11 cellular contexts compared by ENCODE assay signal in the genomic region with DNA sequence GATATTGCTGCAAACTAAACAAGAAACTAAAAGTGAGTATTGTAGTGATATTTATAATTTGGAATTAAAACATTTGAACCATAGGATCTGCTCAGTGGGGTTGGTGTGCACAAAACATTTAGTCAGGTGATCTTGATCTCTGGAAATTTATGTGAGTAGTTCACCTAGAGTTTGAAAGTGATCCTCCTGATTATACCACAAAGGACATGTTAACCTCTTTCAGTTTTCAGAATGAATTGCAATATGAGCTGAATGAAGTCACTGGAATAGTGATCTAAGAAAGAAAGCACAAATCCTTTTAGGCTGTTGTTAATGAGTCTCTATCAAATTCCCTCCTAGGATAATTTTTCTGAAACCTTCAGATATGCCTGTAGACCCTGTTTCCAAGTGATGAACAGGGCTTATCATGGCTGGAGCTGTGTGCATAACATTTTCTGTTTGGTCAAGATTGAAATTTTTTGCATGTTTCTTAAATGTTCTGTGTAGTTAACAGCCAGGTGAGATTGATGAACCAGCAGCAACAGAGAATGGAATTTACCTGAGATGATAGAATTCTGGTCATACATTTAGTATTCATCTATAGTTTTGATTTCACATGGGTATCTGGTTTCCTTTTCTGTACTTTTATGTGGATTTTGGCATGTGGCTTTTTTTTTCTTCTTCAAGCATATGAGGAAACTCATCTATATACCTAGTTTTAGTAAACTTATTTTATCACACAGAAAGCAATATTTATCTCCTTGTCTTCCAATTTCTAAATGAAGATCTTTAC. TPM values are rescaled to one million over a fixed set of nuclear protein-coding genes. Genes with fewer than 3 reads are reported as not detected.
DNase-seq lines count a peak whose midpoint lies in the region; ATAC-seq and TF ChIP-seq lines count a peak whose summit lies in the region.
"Had no signal": no experiment of that assay in that cellular context is flagged by ENCODE, and none has a peak within 500 bp of the region (broad histone marks: within the 10 kb centered on the region; RNA-seq: fewer than 3 reads in every experiment).

No MANE protein-coding gene starts in this region.

- no peak overlapping the region for H3K4me2 ChIP-seq in Karpas-422 (ENCODE audit: low read depth, low read length, poor library complexity, severe bottlenecking)
- no peak overlapping the region for H3K4me2 ChIP-seq in neuronal stem cell (ENCODE audit: insufficient read depth, low read length, poor library complexity, severe bottlenecking)

- no peaks in the 10 kb centered on the region for H3K36me3 Mint-ChIP-seq in Caco-2 (ENCODE audit: insufficient read depth, unreplicated experiment)

- no peak overlapping the region for H2BK12ac ChIP-seq in neuronal stem cell (ENCODE audit: low read length)

- no peaks in the 10 kb centered on the region for H4K20me1 ChIP-seq in Karpas-422 (ENCODE audit: insufficient read depth, low read depth, low read length)

- intact Hi-C loops in Caco-2 (cut with micrococcal nuclease; ENCODE audit: unreplicated experiment) = no loop called here

- CTCF ChIA-PET in Caco-2 (lab: Charles Lee) = no interaction called here

- no peaks in the 10 kb centered on the region for H3K9me2 ChIP-seq in Karpas-422 (replicated peaks; ENCODE audit: insufficient read depth, low read length)

- no peak overlapping the region for H3K4me3 Mint-ChIP-seq in Caco-2 (ENCODE audit: unreplicated experiment)

- no peak overlapping the region for H4K8ac ChIP-seq in neuronal stem cell (ENCODE audit: low read depth, low read length)

- peak overlapping the region; percentile 6 for H3K27ac ChIP-seq in effector memory CD4-positive, alpha-beta T cell (ENCODE audit: insufficient read depth, low read length, poor library complexity, severe bottlenecking)
- no peak overlapping the region for H3K27ac ChIP-seq in Karpas-422 (ENCODE audit: low read length)
- H3K27ac ChIP-seq in neuronal stem cell (replicated peaks; ENCODE audit: low read length) = no peak overlapping the region
- H3K27ac ChIP-seq: dorsolateral prefrontal cortex had no signal

- no peak overlapping the region for H2AFZ ChIP-seq in Karpas-422 (ENCODE audit: low read length)
- no peak overlapping the region for H2AFZ ChIP-seq in neuronal stem cell (ENCODE audit: low read length)

- H3K4me3 ChIP-seq in effector memory CD4-positive, alpha-beta T cell (ENCODE audit: insufficient read depth, low read depth, low read length, poor library complexity, severe bottlenecking) = no peak overlapping the region
- no peak overlapping the region for H3K4me3 ChIP-seq in Caco-2 (ENCODE audit: low read depth, low read length)
- H3K4me3 ChIP-seq in Karpas-422 (ENCODE audit: low read length) = no peak overlapping the region
- H3K4me3 ChIP-seq in neuronal stem cell (ENCODE audit: low read length in 2 of 2) = no peak overlapping the region
- H3K4me3 ChIP-seq: dorsolateral prefrontal cortex had no signal

- H3K36me3 ChIP-seq in effector memory CD4-positive, alpha-beta T cell (ENCODE audit: control insufficient read depth, insufficient read depth, low read length) = peaks cover 17% of the 10 kb centered on the region
- H3K36me3 ChIP-seq in Caco-2 (ENCODE audit: control insufficient read depth, insufficient read depth, low read length) (no peaks in the 10 kb centered on the region), Karpas-422 (ENCODE audit: insufficient read depth, low read length) (peaks cover 14% of the 10 kb centered on the region), neuronal stem cell (replicated peaks in 1 of 2; ENCODE audit: control insufficient read depth in 2 of 2, insufficient read depth in 2 of 2, low read length in 2 of 2) (peaks cover 2 to 25% of the 10 kb centered on the region in 2 donors)

- no peak overlapping the region for H2BK15ac ChIP-seq in neuronal stem cell (ENCODE audit: low read length)

- no peak overlapping the region for H2BK120ac ChIP-seq in neuronal stem cell (ENCODE audit: low read depth, low read length)

- no peak overlapping the region for H3K23ac ChIP-seq in neuronal stem cell (ENCODE audit: low read depth, low read length, poor library complexity)

- no peaks in the 10 kb centered on the region for H3K9me3 ChIP-seq in effector memory CD4-positive, alpha-beta T cell (ENCODE audit: control insufficient read depth, low read length)
- no peaks in the 10 kb centered on the region for H3K9me3 ChIP-seq in Caco-2
- H3K9me3 ChIP-seq in Karpas-422 (ENCODE audit: low read length) = no peaks in the 10 kb centered on the region
- no peaks in the 10 kb centered on the region for H3K9me3 ChIP-seq in neuronal stem cell (replicated peaks in 1 of 2; ENCODE audit: control insufficient read depth in 2 of 2, insufficient read depth in 1 of 2, low read depth in 1 of 2, low read length in 2 of 2)

- H3K9ac ChIP-seq in Karpas-422 (ENCODE audit: low read length) = no peak overlapping the region
- H3K9ac ChIP-seq in neuronal stem cell (ENCODE audit: low read depth, low read length, poor library complexity) = no peak overlapping the region

- H2BK5ac ChIP-seq in neuronal stem cell (ENCODE audit: low read length) = no peak overlapping the region

- H3K79me2 ChIP-seq in Karpas-422 (ENCODE audit: low read length) = peaks cover 78% of the 10 kb centered on the region

- no peaks in the 10 kb centered on the region for H3K27me3 Mint-ChIP-seq in Caco-2 (ENCODE audit: insufficient read depth, unreplicated experiment)

- no peak overlapping the region for H3K4ac ChIP-seq in neuronal stem cell (ENCODE audit: low read length)

- H3K4me1 Mint-ChIP-seq in Caco-2 (ENCODE audit: low read depth, unreplicated experiment) = no peaks in the 10 kb centered on the region

- H3K18ac ChIP-seq in neuronal stem cell (ENCODE audit: low read length) = no peak overlapping the region

- H3K79me1 ChIP-seq in neuronal stem cell (ENCODE audit: low read depth, low read length) = no peaks in the 10 kb centered on the region

- no peak overlapping the region for H3K27ac Mint-ChIP-seq in Caco-2 (ENCODE audit: unreplicated experiment)

- H4K91ac ChIP-seq in neuronal stem cell (ENCODE audit: low read depth, low read length, poor library complexity) = no peak overlapping the region

- no TSS peak for BruUV-seq in Caco-2 (replicated peaks; lab: Mats Ljungman, UMichigan)

- no peak for TF ChIP-seq CTCF in Caco-2 (IDR thresholded peaks at IDR 0.05; ENCODE audit: insufficient read depth in 1 of 2, low read depth in 1 of 2, low read length in 1 of 2, severe bottlenecking in 1 of 2, unreplicated experiment in 1 of 2)

- H3K27me3 ChIP-seq in effector memory CD4-positive, alpha-beta T cell (replicated peaks; ENCODE audit: control insufficient read depth, insufficient read depth, low read length, poor library complexity, severe bottlenecking) = no peaks in the 10 kb centered on the region
- H3K27me3 ChIP-seq in Caco-2 (replicated peaks; ENCODE audit: control insufficient read depth, insufficient read depth, low read length) = no peaks in the 10 kb centered on the region
- H3K27me3 ChIP-seq in Karpas-422 (ENCODE audit: low read length) = no peaks in the 10 kb centered on the region
- H3K27me3 ChIP-seq in neuronal stem cell (ENCODE audit: control insufficient read depth in 3 of 3, insufficient read depth in 3 of 3, low read depth in 1 of 3, low read length in 3 of 3) = no peaks in the 10 kb centered on the region
- H3K27me3 ChIP-seq: dorsolateral prefrontal cortex had no signal

- POLR2A ChIA-PET in Caco-2 (lab: Charles Lee) = no interaction called here

- H3K9me3 Mint-ChIP-seq in Caco-2 (ENCODE audit: unreplicated experiment) = no peaks in the 10 kb centered on the region

- no peak overlapping the region for H2AK5ac ChIP-seq in neuronal stem cell (ENCODE audit: low read depth, low read length)

- peaks cover 4% of the 10 kb centered on the region for H3K4me1 ChIP-seq in effector memory CD4-positive, alpha-beta T cell (ENCODE audit: control insufficient read depth, insufficient read depth, low read length, poor library complexity, severe bottlenecking)
- no peaks in the 10 kb centered on the region for H3K4me1 ChIP-seq in Caco-2
- peaks cover 14% of the 10 kb centered on the region for H3K4me1 ChIP-seq in Karpas-422 (ENCODE audit: low read length)
- peaks cover 0 to 5% of the 10 kb centered on the region in 2 donors for H3K4me1 ChIP-seq in neuronal stem cell (ENCODE audit: control insufficient read depth in 2 of 2, insufficient read depth in 1 of 2, low read depth in 1 of 2, low read length in 2 of 2)

- no peak overlapping the region for H3K14ac ChIP-seq in neuronal stem cell (ENCODE audit: low read length)

- ATAC-seq in GM18873 (IDR thresholded peaks at IDR 0.05; ENCODE audit: low FRiP score, unreplicated experiment) (peak; percentile 83), GM21528 (IDR thresholded peaks at IDR 0.05; ENCODE audit: low FRiP score, unreplicated experiment) (peak; percentile 95), HG03196 (IDR thresholded peaks at IDR 0.05; ENCODE audit: unreplicated experiment) (peak; percentile 92)

- DNase-seq in effector memory CD4-positive, alpha-beta T cell = no peak
- no peak for DNase-seq in Caco-2
- no peak for DNase-seq in Karpas-422
- DNase-seq in neuronal stem cell (ENCODE audit: low spot score) = no peak
- DNase-seq in COLO829 (ENCODE audit: low spot score) = no peak
- DNase-seq: dorsolateral prefrontal cortex, IMR-90, islet precursor cell had no signal

RNA-seq across cellular contexts. Expression of gene CDC14A, which starts 25.5 kb away (rescaled TPM):
- 7.3 and 7.4 TPM in 2 replicates for total RNA-seq in Caco-2 (2022)
- 24.7 and 25.7 TPM in 2 replicates for total RNA-seq in Karpas-422 (2014; rRNA removed; shearing (Covaris generic); ENCODE audit: low replicate concordance)
- 12.9 TPM for polyA plus RNA-seq in neuronal stem cell (2013, experiment 1 of 2)
- 12.9 TPM for polyA plus RNA-seq in neuronal stem cell (2013, experiment 2 of 2)
